In the genomic region with DNA sequence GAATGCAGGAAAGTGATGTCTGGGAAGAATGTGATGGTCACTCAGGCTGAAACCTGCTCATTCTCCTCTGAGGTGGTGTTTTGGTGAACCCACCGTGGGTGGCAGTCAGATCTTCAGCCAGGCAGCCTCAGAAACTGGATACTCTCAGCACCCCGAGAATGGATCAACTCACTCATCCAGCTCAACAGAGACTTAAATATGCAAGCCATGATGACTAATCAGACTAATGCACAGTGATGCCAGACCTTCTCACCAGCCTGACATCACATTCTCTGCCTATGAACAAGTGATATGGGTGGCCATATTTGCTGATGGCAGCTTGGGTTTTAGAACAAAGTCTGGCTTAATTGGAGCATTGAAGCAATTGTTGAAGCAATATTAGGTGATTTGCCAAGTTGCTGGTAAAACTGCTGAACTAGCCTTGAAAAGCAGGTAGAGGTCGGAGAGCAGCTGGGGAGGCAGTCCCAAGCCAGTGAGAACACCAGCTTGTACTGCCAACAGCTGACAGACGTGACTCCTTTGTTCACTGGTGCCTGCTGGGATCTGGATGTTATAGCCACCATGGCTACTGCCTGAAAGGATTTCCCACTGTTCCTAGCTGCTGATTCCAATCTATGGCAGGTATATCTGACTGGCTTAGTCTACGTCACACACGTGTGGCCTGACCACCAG, we compare ENCODE assay signal across 25 cellular contexts.
DNase-seq lines count a peak whose midpoint lies in the region; ATAC-seq, FAIRE-seq and TF ChIP-seq lines count a peak whose summit lies in the region.
"Had no signal": no experiment of that assay in that cellular context is flagged by ENCODE, and none has a peak within 500 bp of the region (broad histone marks: within the 10 kb centered on the region; RNA-seq: fewer than 3 reads in every experiment).

No MANE protein-coding gene starts in this region.

- H3K27ac Mint-ChIP-seq in activated CD8-positive, alpha-beta T cell treated with anti-CD3 and anti-CD28 coated beads for 36 hours, result no peak overlapping the region
- no peak overlapping the region for H3K27ac Mint-ChIP-seq in activated CD8-positive, alpha-beta T cell treated with anti-CD3 and anti-CD28 coated beads, Interleukin-2, amount 10 ng/mL, durations not matched to agents 7 days and 5 days
- peak overlapping the region in 1 of 2 donors; percentile 69 for H3K27ac Mint-ChIP-seq in activated naive CD4-positive, alpha-beta T cell treated with anti-CD3 and anti-CD28 coated beads, Interleukin-2, amount 50 U/mL, for 72 hours
- H3K27ac Mint-ChIP-seq in endothelial cell (ENCODE audit: unreplicated experiment), result no peak overlapping the region
- H3K27ac Mint-ChIP-seq: natural killer cell treated with Interleukin-12 subunit alpha and Interleukin-12 subunit beta and Interleukin-15 and Interleukin-18, amount 100 ng/mL, for 72 hours; stimulated activated naive B cell treated with anti-CD40 and anti-IgM and Interleukin-4, amounts not matched to agents 10 μg/mL and 1 μg/mL and 100 μg/mL, for 72 hours; T-helper 2 cell treated with Interferon-gamma antibody and Interleukin-4, amounts not matched to agents 5 μg/mL and 100 μg/mL, for 36 hours had no signal

- peak; percentile 49 for ATAC-seq in activated CD8-positive, alpha-beta T cell treated with anti-CD3 and anti-CD28 coated beads for 36 hours
- ATAC-seq in activated CD8-positive, alpha-beta T cell treated with anti-CD3 and anti-CD28 coated beads, Interleukin-2, amount 10 ng/mL, durations not matched to agents 7 days and 5 days, result no peak
- ATAC-seq in IMR-90 (ENCODE audit: low read depth), result no peak
- ATAC-seq in activated naive CD4-positive, alpha-beta T cell treated with anti-CD3 and anti-CD28 coated beads, Interleukin-2, amount 50 U/mL, for 72 hours, result peak; percentile 51 to 83
- ATAC-seq in heart right ventricle, result no peak
- ATAC-seq: natural killer cell treated with Interleukin-12 subunit alpha and Interleukin-12 subunit beta and Interleukin-15 and Interleukin-18, amount 100 ng/mL, for 72 hours; stimulated activated naive B cell treated with anti-CD40 and anti-IgM and Interleukin-4, amounts not matched to agents 10 μg/mL and 1 μg/mL and 100 μg/mL, for 72 hours had no signal

- in situ Hi-C loops in IMR-90 (cut with MboI; ENCODE audit: low sequenced_read_pairs), result no loop called here

- WGBS in IMR-90 (ENCODE audit: extremely low coverage in 2 of 2, insufficient read length in 1 of 2), 2 experiments, result 64% methylated on average over 2 of the region's 6 CpGs; no CpG with 5 or more reads in 1 of the 2 experiments
- WGBS in heart right ventricle, 2 donors, result 95 to 96% methylated on average over 6 of the region's 6 CpGs

- no peak overlapping the region for H3K14ac ChIP-seq in IMR-90 (replicated peaks; ENCODE audit: low read depth, low read length)

- H3K9me3 Mint-ChIP-seq in activated CD8-positive, alpha-beta T cell treated with anti-CD3 and anti-CD28 coated beads for 36 hours, result no peaks in the 10 kb centered on the region
- no peaks in the 10 kb centered on the region for H3K9me3 Mint-ChIP-seq in activated CD8-positive, alpha-beta T cell treated with anti-CD3 and anti-CD28 coated beads, Interleukin-2, amount 10 ng/mL, durations not matched to agents 7 days and 5 days (ENCODE audit: insufficient read depth)
- peaks cover 0 to 3% of the 10 kb centered on the region in 2 donors for H3K9me3 Mint-ChIP-seq in activated naive CD4-positive, alpha-beta T cell treated with anti-CD3 and anti-CD28 coated beads, Interleukin-2, amount 50 U/mL, for 72 hours
- no peaks in the 10 kb centered on the region for H3K9me3 Mint-ChIP-seq in endothelial cell (ENCODE audit: unreplicated experiment)
- H3K9me3 Mint-ChIP-seq: natural killer cell treated with Interleukin-12 subunit alpha and Interleukin-12 subunit beta and Interleukin-15 and Interleukin-18, amount 100 ng/mL, for 72 hours; T-helper 2 cell treated with Interferon-gamma antibody and Interleukin-4, amounts not matched to agents 5 μg/mL and 100 μg/mL, for 36 hours had no signal

- no peak overlapping the region for H2BK15ac ChIP-seq in IMR-90 (ENCODE audit: low read depth, low read length)

- no peak overlapping the region for H4K5ac ChIP-seq in IMR-90 (ENCODE audit: low read depth, low read length)

- no peak for TF ChIP-seq RAD21 in IMR-90 (IDR thresholded peaks at IDR 0.05; ENCODE audit: low read length)

- no peak overlapping the region for H3K27ac ChIP-seq in IMR-90 (ENCODE audit: insufficient read depth, low read length)
- no peak overlapping the region for H3K27ac ChIP-seq in heart right ventricle
- H3K27ac ChIP-seq: BLaER1 treated with 17β-estradiol and CSF1 and Interleukin-3, amounts not matched to agents 10 nM and 100 nM; dorsolateral prefrontal cortex; KMS-11; thoracic aorta; VCaP had no signal

- no peak overlapping the region for H3K23ac ChIP-seq in IMR-90 (ENCODE audit: low read depth, low read length)

- no peak overlapping the region for H3K4me3 Mint-ChIP-seq in activated CD8-positive, alpha-beta T cell treated with anti-CD3 and anti-CD28 coated beads for 36 hours
- H3K4me3 Mint-ChIP-seq in activated CD8-positive, alpha-beta T cell treated with anti-CD3 and anti-CD28 coated beads, Interleukin-2, amount 10 ng/mL, durations not matched to agents 7 days and 5 days, result no peak overlapping the region
- no peak overlapping the region for H3K4me3 Mint-ChIP-seq in endothelial cell (ENCODE audit: unreplicated experiment)
- H3K4me3 Mint-ChIP-seq: natural killer cell treated with Interleukin-12 subunit alpha and Interleukin-12 subunit beta and Interleukin-15 and Interleukin-18, amount 100 ng/mL, for 72 hours; stimulated activated naive B cell treated with anti-CD40 and anti-IgM and Interleukin-4, amounts not matched to agents 10 μg/mL and 1 μg/mL and 100 μg/mL, for 72 hours; T-helper 2 cell treated with Interferon-gamma antibody and Interleukin-4, amounts not matched to agents 5 μg/mL and 100 μg/mL, for 36 hours had no signal

- H3K9ac ChIP-seq in IMR-90 (ENCODE audit: low read depth, low read length), result no peak overlapping the region
- H3K9ac ChIP-seq: BLaER1 treated with 17β-estradiol and CSF1 and Interleukin-3, amounts not matched to agents 10 nM and 100 nM; KMS-11 had no signal

- no peak overlapping the region for H2BK20ac ChIP-seq in IMR-90 (ENCODE audit: low read depth, low read length)

- no peaks in the 10 kb centered on the region for H3K9me1 ChIP-seq in IMR-90 (ENCODE audit: insufficient read depth, low read length)

- H4K8ac ChIP-seq in IMR-90 (ENCODE audit: low read depth in 2 of 2, low read length in 2 of 2), result no peak overlapping the region

- no peak overlapping the region for H2AK9ac ChIP-seq in IMR-90 (replicated peaks; ENCODE audit: low read depth, low read length, poor library complexity)

- no peak for FAIRE-seq in RCC 7860 (lab: Jason Lieb, UNC)
- FAIRE-seq: endothelial cell of umbilical vein, GM12891, H54, HTR-8/SVneo had no signal

- intact Hi-C loops in activated CD8-positive, alpha-beta T cell treated with anti-CD3 and anti-CD28 coated beads for 36 hours (cut with micrococcal nuclease), result no loop called here
- intact Hi-C loops in IMR-90 (cut with micrococcal nuclease), result no loop called here
- intact Hi-C loops in heart right ventricle (cut with DNase I), result no loop called here

- H3K4ac ChIP-seq in IMR-90 (ENCODE audit: low read depth, low read length), result no peak overlapping the region

- no peak for DNase-seq in activated CD8-positive, alpha-beta T cell treated with anti-CD3 and anti-CD28 coated beads for 36 hours
- DNase-seq in activated CD8-positive, alpha-beta T cell treated with anti-CD3 and anti-CD28 coated beads, Interleukin-2, amount 10 ng/mL, durations not matched to agents 7 days and 5 days, result no peak
- DNase-seq in IMR-90 (peak; percentile 2), kidney glomerular epithelial cell (lab: John Stamatoyannopoulos, UW) (peak; percentile 1), endothelial cell (ENCODE audit: low spot score) (no peak), heart right ventricle (no peak), RCC 7860 (ENCODE audit: low spot score) (no peak)
- DNase-seq in activated naive CD4-positive, alpha-beta T cell treated with anti-CD3 and anti-CD28 coated beads, Interleukin-2, amount 50 U/mL, for 72 hours (ENCODE audit: low spot score in 2 of 2), result no peak
- DNase-seq: cerebellar nuclear complex; dorsolateral prefrontal cortex; NCI-H226; NCI-H748 treated with DMSO at 0.1 percent for 48 hours; retina; stimulated activated CD4-positive, alpha-beta T cell treated with anti-CD3 and anti-CD28 coated beads, Interleukin-4, amount 100 ng/mL, for 1 hour; stimulated activated naive B cell treated with anti-CD40 and anti-IgM and Interleukin-4, amounts not matched to agents 10 μg/mL and 1 μg/mL and 100 μg/mL, for 72 hours had no signal

- H3K4me1 Mint-ChIP-seq in activated CD8-positive, alpha-beta T cell treated with anti-CD3 and anti-CD28 coated beads for 36 hours (ENCODE audit: low read depth), result peaks cover 7% of the 10 kb centered on the region
- H3K4me1 Mint-ChIP-seq in activated CD8-positive, alpha-beta T cell treated with anti-CD3 and anti-CD28 coated beads, Interleukin-2, amount 10 ng/mL, durations not matched to agents 7 days and 5 days (ENCODE audit: low read depth), result no peaks in the 10 kb centered on the region
- H3K4me1 Mint-ChIP-seq in endothelial cell (ENCODE audit: unreplicated experiment), result no peaks in the 10 kb centered on the region

- H4K91ac ChIP-seq in IMR-90 (ENCODE audit: insufficient read depth, low read depth, low read length), result no peak overlapping the region

- H2BK5ac ChIP-seq in IMR-90 (ENCODE audit: low read depth, low read length, poor library complexity, severe bottlenecking), result no peak overlapping the region

- H3K4me2 ChIP-seq in IMR-90 (ENCODE audit: low read depth, low read length), result no peak overlapping the region
- H3K4me2 ChIP-seq: BLaER1 treated with 17β-estradiol and CSF1 and Interleukin-3, amounts not matched to agents 10 nM and 100 nM; KMS-11 had no signal

- no peak overlapping the region for H3K18ac ChIP-seq in IMR-90 (ENCODE audit: low read depth, low read length)

- no peak overlapping the region for H3K56ac ChIP-seq in IMR-90 (ENCODE audit: extremely low read depth, insufficient read depth, low read length)

- H2AK5ac ChIP-seq in IMR-90 (ENCODE audit: low read depth, low read length), result no peak overlapping the region

- H3K79me1 ChIP-seq in IMR-90 (ENCODE audit: low read depth in 1 of 2, low read length in 2 of 2), result no peaks in the 10 kb centered on the region

- no peak overlapping the region for H2AFZ ChIP-seq in IMR-90 (replicated peaks; ENCODE audit: low read length, poor library complexity)

- H3K27me3 ChIP-seq in IMR-90 (ENCODE audit: control insufficient read depth, insufficient read depth, low read length), result peaks cover 17% of the 10 kb centered on the region
- peaks cover 0 to 41% (median 0%) of the 10 kb centered on the region in 7 donors for H3K27me3 ChIP-seq in heart right ventricle
- H3K27me3 ChIP-seq: BLaER1 treated with 17β-estradiol and CSF1 and Interleukin-3, amounts not matched to agents 10 nM and 100 nM had no signal

- no peak for TF ChIP-seq POLR2A in IMR-90 (IDR thresholded peaks at IDR 0.05; ENCODE audit: low read depth, low read length)

- BruUV-seq in IMR-90 (replicated peaks; lab: Mats Ljungman, UMichigan), result no TSS peak

- H3K27me3 Mint-ChIP-seq in activated CD8-positive, alpha-beta T cell treated with anti-CD3 and anti-CD28 coated beads for 36 hours, result no peaks in the 10 kb centered on the region
- H3K27me3 Mint-ChIP-seq in activated CD8-positive, alpha-beta T cell treated with anti-CD3 and anti-CD28 coated beads, Interleukin-2, amount 10 ng/mL, durations not matched to agents 7 days and 5 days (ENCODE audit: low read depth), result no peaks in the 10 kb centered on the region
- H3K27me3 Mint-ChIP-seq in endothelial cell (ENCODE audit: unreplicated experiment), result peaks cover 3% of the 10 kb centered on the region

- H3K9me3 ChIP-seq in IMR-90 (ENCODE audit: control insufficient read depth, insufficient read depth, low read length), result no peaks in the 10 kb centered on the region
- H3K9me3 ChIP-seq in heart right ventricle, result no peaks in the 10 kb centered on the region
- H3K9me3 ChIP-seq: thoracic aorta had no signal

- no peaks in the 10 kb centered on the region for H3K36me3 Mint-ChIP-seq in activated CD8-positive, alpha-beta T cell treated with anti-CD3 and anti-CD28 coated beads for 36 hours (ENCODE audit: low read depth)
- no peaks in the 10 kb centered on the region for H3K36me3 Mint-ChIP-seq in activated CD8-positive, alpha-beta T cell treated with anti-CD3 and anti-CD28 coated beads, Interleukin-2, amount 10 ng/mL, durations not matched to agents 7 days and 5 days (ENCODE audit: low read depth)
- peaks cover 0 to 13% of the 10 kb centered on the region in 2 donors for H3K36me3 Mint-ChIP-seq in activated naive CD4-positive, alpha-beta T cell treated with anti-CD3 and anti-CD28 coated beads, Interleukin-2, amount 50 U/mL, for 72 hours
- H3K36me3 Mint-ChIP-seq in endothelial cell (ENCODE audit: low read depth, unreplicated experiment), result no peaks in the 10 kb centered on the region
- H3K36me3 Mint-ChIP-seq: natural killer cell treated with Interleukin-12 subunit alpha and Interleukin-12 subunit beta and Interleukin-15 and Interleukin-18, amount 100 ng/mL, for 72 hours; stimulated activated naive B cell treated with anti-CD40 and anti-IgM and Interleukin-4, amounts not matched to agents 10 μg/mL and 1 μg/mL and 100 μg/mL, for 72 hours had no signal

- POLR2A ChIA-PET in activated CD8-positive, alpha-beta T cell treated with anti-CD3 and anti-CD28 coated beads for 36 hours (lab: Charles Lee), result no interaction called here
- POLR2A ChIA-PET in activated CD8-positive, alpha-beta T cell treated with anti-CD3 and anti-CD28 coated beads, Interleukin-2, amount 10 ng/mL, durations not matched to agents 7 days and 5 days (lab: Charles Lee), result no interaction called here
- POLR2A ChIA-PET in IMR-90 (lab: Charles Lee; ENCODE audit: unreplicated experiment), result no interaction called here

- no peak for TF ChIP-seq CTCF in activated CD8-positive, alpha-beta T cell treated with anti-CD3 and anti-CD28 coated beads for 36 hours (IDR thresholded peaks at IDR 0.05)
- TF ChIP-seq CTCF in IMR-90 (conservative IDR thresholded peaks at IDR 0.05; ENCODE audit: low read depth, low read length) (no peak), endothelial cell (IDR thresholded peaks at IDR 0.05; ENCODE audit: unreplicated experiment) (no peak), heart right ventricle (IDR thresholded peaks at IDR 0.05) (no peak)

- no peak overlapping the region for H2BK120ac ChIP-seq in IMR-90 (ENCODE audit: low read depth, low read length)

- H3K36me3 ChIP-seq in IMR-90 (ENCODE audit: control insufficient read depth, insufficient read depth, low read length) (no peaks in the 10 kb centered on the region), heart right ventricle (no peaks in the 10 kb centered on the region)
- H3K36me3 ChIP-seq: BLaER1 treated with 17β-estradiol and CSF1 and Interleukin-3, amounts not matched to agents 10 nM and 100 nM; thoracic aorta had no signal

- H4K20me1 ChIP-seq in IMR-90 (ENCODE audit: insufficient read depth, low read length), result no peaks in the 10 kb centered on the region

- CTCF ChIA-PET in activated CD8-positive, alpha-beta T cell treated with anti-CD3 and anti-CD28 coated beads for 36 hours (lab: Charles Lee), result no interaction called here
- CTCF ChIA-PET in activated CD8-positive, alpha-beta T cell treated with anti-CD3 and anti-CD28 coated beads, Interleukin-2, amount 10 ng/mL, durations not matched to agents 7 days and 5 days (lab: Charles Lee), result no interaction called here
- CTCF ChIA-PET in IMR-90 (lab: Yijun Ruan, JAX), result no interaction called here

- no peak overlapping the region for H3K4me3 ChIP-seq in IMR-90 (ENCODE audit: insufficient read depth, low read depth, low read length)
- no peak overlapping the region for H3K4me3 ChIP-seq in heart right ventricle
- H3K4me3 ChIP-seq: BLaER1 treated with 17β-estradiol and CSF1 and Interleukin-3, amounts not matched to agents 10 nM and 100 nM; dorsolateral prefrontal cortex; thoracic aorta had no signal

- dilution Hi-C loops in IMR-90 (cut with HindIII; ENCODE audit: low sequenced_read_pairs, unreplicated experiment), result no loop called here

- H3K4me1 ChIP-seq in IMR-90 (ENCODE audit: control insufficient read depth, insufficient read depth, low read length), result no peaks in the 10 kb centered on the region
- no peaks in the 10 kb centered on the region for H3K4me1 ChIP-seq in heart right ventricle
- H3K4me1 ChIP-seq: BLaER1 treated with 17β-estradiol and CSF1 and Interleukin-3, amounts not matched to agents 10 nM and 100 nM had no signal

Comparison
In these comparisons a context has a peak if more than half of its experiments do, and no peak if none do; other contexts are left out.
1. ATAC-seq: peak in activated CD8-positive, alpha-beta T cell treated with anti-CD3 and anti-CD28 coated beads for 36 hours (single experiment) and activated naive CD4-positive, alpha-beta T cell treated with anti-CD3 and anti-CD28 coated beads, Interleukin-2, amount 50 U/mL, for 72 hours (2 of 2); none in activated CD8-positive, alpha-beta T cell treated with anti-CD3 and anti-CD28 coated beads, Interleukin-2, amount 10 ng/mL, durations not matched to agents 7 days and 5 days (single experiment), IMR-90 (single experiment) and heart right ventricle (0 of 8).
2. DNase-seq: peak in IMR-90 (single experiment) and kidney glomerular epithelial cell (single experiment); none in activated CD8-positive, alpha-beta T cell treated with anti-CD3 and anti-CD28 coated beads for 36 hours (single experiment), activated CD8-positive, alpha-beta T cell treated with anti-CD3 and anti-CD28 coated beads, Interleukin-2, amount 10 ng/mL, durations not matched to agents 7 days and 5 days (single experiment), activated naive CD4-positive, alpha-beta T cell treated with anti-CD3 and anti-CD28 coated beads, Interleukin-2, amount 50 U/mL, for 72 hours (0 of 2), endothelial cell (single experiment), heart right ventricle (0 of 2) and RCC 7860 (single experiment).